ENCODE assay signal across 21 cellular contexts in the genomic region with DNA sequence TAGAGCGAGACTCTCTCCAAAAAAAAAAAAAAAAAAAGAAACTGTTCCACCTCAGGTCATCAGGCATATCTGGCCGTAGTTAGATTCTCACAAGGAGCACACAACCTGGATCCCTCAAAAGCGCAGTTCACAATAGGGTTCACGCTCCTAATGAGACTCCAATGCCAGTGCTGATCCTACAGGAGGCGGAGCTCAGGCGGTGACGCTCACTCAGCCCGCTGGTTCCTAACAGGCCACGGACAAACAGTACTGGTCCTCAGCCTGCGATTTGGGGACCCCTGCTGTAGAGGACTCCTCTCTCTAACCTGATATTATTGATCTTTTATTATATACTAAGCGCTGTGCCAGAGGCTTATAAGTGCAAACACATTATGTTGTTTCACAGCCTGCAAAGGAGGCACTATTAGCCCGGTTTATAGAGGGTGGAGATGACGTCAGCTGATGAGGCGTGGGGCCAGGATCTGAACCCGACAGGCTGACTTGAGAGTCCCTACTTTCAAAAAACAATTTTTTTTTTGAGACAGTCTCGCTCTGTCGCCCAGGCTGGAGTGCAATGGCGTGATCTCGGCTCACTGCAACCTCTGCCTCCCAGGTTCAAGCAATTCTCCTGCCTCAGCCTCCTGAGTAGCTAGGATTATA. TPM values are rescaled to one million over a fixed set of nuclear protein-coding genes. Genes with fewer than 3 reads are reported as not detected.
DNase-seq lines count a peak whose midpoint lies in the region; ATAC-seq and TF ChIP-seq lines count a peak whose summit lies in the region.
"Had no signal": no experiment of that assay in that cellular context is flagged by ENCODE, and none has a peak within 500 bp of the region (broad histone marks: within the 10 kb centered on the region; RNA-seq: fewer than 3 reads in every experiment).

No MANE protein-coding gene starts in this region.

- peak; percentile 46 for ATAC-seq in WTC11
- ATAC-seq in GM21447 (IDR thresholded peaks at IDR 0.05; ENCODE audit: unreplicated experiment) = no peak
- ATAC-seq: naive thymus-derived CD4-positive, alpha-beta T cell; pancreas had no signal

- H3K4me3 Mint-ChIP-seq in WTC11 = no peak overlapping the region
- H3K4me3 Mint-ChIP-seq: activated naive CD8-positive, alpha-beta T cell; activated T-helper 1 cell treated with anti-CD3 and anti-CD28 coated beads, Interleukin-12 subunit alpha, Interleukin-12 subunit beta, Interleukin-2, Interleukin-4 antibody, amounts not matched to agents 30 ng/mL and 10 ng/mL and 1 ng/mL, durations not matched to agents 14 hours and 24 hours and 36 hours; naive thymus-derived CD4-positive, alpha-beta T cell had no signal

- no peaks in the 10 kb centered on the region for H3K27me3 ChIP-seq in GM23248 (replicated peaks; ENCODE audit: insufficient read depth)
- H3K27me3 ChIP-seq: hepatocyte, pancreas, spleen, uterus had no signal

- H3K9ac ChIP-seq in GM23248 = no peak overlapping the region

- H3K4me3 ChIP-seq in GM23248 = peak overlapping the region; percentile 48; the same call in 1 of the 2 replicates
- H3K4me3 ChIP-seq: hepatocyte, pancreas, spleen, uterus had no signal

- CTCF ChIA-PET in WTC11 (lab: Charles Lee) = interaction anchor here (0.7 to 1.2 kb wide), 5 partner anchors 15 to 111 kb away, joined by 3 to 6 read pairs (median 4); no protein-coding TSS in a partner anchor

- H3K27ac ChIP-seq in GM23248 = no peak overlapping the region
- H3K27ac ChIP-seq: C4-2B, hepatocyte, pancreas, spleen, uterus had no signal

- H3K4me2 ChIP-seq in GM23248 (ENCODE audit: unreplicated experiment) = peak overlapping the region; percentile 60
- H3K4me2 ChIP-seq: hepatocyte had no signal

- H3K27me3 Mint-ChIP-seq in WTC11 (ENCODE audit: low read depth) = peaks cover 37% of the 10 kb centered on the region

- no peaks in the 10 kb centered on the region for H4K20me1 ChIP-seq in GM23248 (ENCODE audit: insufficient read depth)

- H3K9me2 ChIP-seq in GM23248 (ENCODE audit: insufficient read depth) = no peaks in the 10 kb centered on the region

- H3K36me3 ChIP-seq in GM23248 (ENCODE audit: low read depth) = no peaks in the 10 kb centered on the region
- H3K36me3 ChIP-seq: pancreas, spleen, uterus had no signal

- H3F3A ChIP-seq in GM23248 (ENCODE audit: insufficient read depth) = no peaks in the 10 kb centered on the region

- intact Hi-C loops in posterior vena cava (cut with DNase I) = no loop called here

- H3K9me3 ChIP-seq in GM23248 (ENCODE audit: low read depth) = no peaks in the 10 kb centered on the region
- H3K9me3 ChIP-seq: pancreas, spleen, uterus had no signal

- H2AFZ ChIP-seq in GM23248 = peak overlapping the region; percentile 91
- H2AFZ ChIP-seq: hepatocyte had no signal

- POLR2A ChIA-PET in WTC11 (lab: Charles Lee) = interaction anchor here (0.7 kb wide), 1 partner anchor 20 kb away, joined by 3 read pairs; no protein-coding TSS in a partner anchor

- DNase-seq in NCI-H2107 treated with DMSO at 0.1 percent for 48 hours (lab: John Stamatoyannopoulos, UW; ENCODE audit: unreplicated experiment) (peak; percentile 38), NCI-H2107 (lab: John Stamatoyannopoulos, UW) (no peak), GM23248 (peak; percentile 64), WTC11 (ENCODE audit: low spot score) (no peak), posterior vena cava (ENCODE audit: low spot score) (peak; percentile 88), nucleus accumbens (lab: John Stamatoyannopoulos, UW) (no peak), NCI-H1417 treated with DMSO at 0.1 percent for 48 hours (lab: John Stamatoyannopoulos, UW) (no peak)
- DNase-seq: activated CD4-positive, alpha-beta T cell treated with anti-CD3 and anti-CD28 coated beads for 4 hours; Karpas-422; mammary epithelial cell; naive thymus-derived CD4-positive, alpha-beta T cell; NK-92 treated with Interleukin-12 subunit alpha and Interleukin-12 subunit beta, amount 100 ng/mL, for 24 hours; pancreas; spleen; stimulated activated CD8-positive, alpha-beta memory T cell treated with anti-CD3 and anti-CD28 coated beads, Interleukin-4, amount 100 ng/mL, for 48 hours; uterus had no signal

- H3K9me3 Mint-ChIP-seq in WTC11 = no peaks in the 10 kb centered on the region
- H3K9me3 Mint-ChIP-seq: activated T-helper 1 cell treated with anti-CD3 and anti-CD28 coated beads, Interleukin-12 subunit alpha, Interleukin-12 subunit beta, Interleukin-2, Interleukin-4 antibody, amounts not matched to agents 30 ng/mL and 10 ng/mL and 1 ng/mL, durations not matched to agents 14 hours and 24 hours and 36 hours had no signal

- no peak for TF ChIP-seq CTCF in WTC11 (IDR thresholded peaks at IDR 0.05)

- no peaks in the 10 kb centered on the region for H3K4me1 ChIP-seq in GM23248 (ENCODE audit: insufficient read depth)
- H3K4me1 ChIP-seq: uterus had no signal

- no peaks in the 10 kb centered on the region for H3K36me3 Mint-ChIP-seq in WTC11
- H3K36me3 Mint-ChIP-seq: activated naive CD8-positive, alpha-beta T cell had no signal

- WGBS in GM23248 (ENCODE audit: low coverage in 1 of 2, low lambda C conversion rate in 2 of 2, missing lambda C conversion rate in 2 of 2), 2 experiments = 43 to 49% methylated on average over 19 of the region's 19 CpGs

- in situ Hi-C loops in GM23248 (cut with MboI) = no loop called here

- peaks cover 8% of the 10 kb centered on the region for H3K4me1 Mint-ChIP-seq in WTC11

- H3K79me2 ChIP-seq in GM23248 (ENCODE audit: insufficient read depth) = no peaks in the 10 kb centered on the region
- H3K79me2 ChIP-seq: hepatocyte had no signal

- no peak overlapping the region for H3K27ac Mint-ChIP-seq in WTC11
- H3K27ac Mint-ChIP-seq: activated naive CD8-positive, alpha-beta T cell; activated T-helper 1 cell treated with anti-CD3 and anti-CD28 coated beads, Interleukin-12 subunit alpha, Interleukin-12 subunit beta, Interleukin-2, Interleukin-4 antibody, amounts not matched to agents 30 ng/mL and 10 ng/mL and 1 ng/mL, durations not matched to agents 14 hours and 24 hours and 36 hours; naive thymus-derived CD4-positive, alpha-beta T cell had no signal

TF ChIP-seq in WTC11, 78 proteins besides CTCF, POLR2A, EP300 and RAD21:
- TF ChIP-seq MXD4 (CRISPR knock-in tag; IDR thresholded peaks at IDR 0.05; ENCODE audit: borderline replicate concordance) (no peak), NFATC4 (CRISPR knock-in tag; IDR thresholded peaks at IDR 0.05) (no peak), TCF7 (CRISPR knock-in tag; IDR thresholded peaks at IDR 0.05; ENCODE audit: low read depth) (no peak), TP53 (CRISPR knock-in tag; IDR thresholded peaks at IDR 0.05) (no peak), CBFB (CRISPR knock-in tag; IDR thresholded peaks at IDR 0.05; ENCODE audit: low read depth) (no peak)
- TF ChIP-seq, protein P1, sequence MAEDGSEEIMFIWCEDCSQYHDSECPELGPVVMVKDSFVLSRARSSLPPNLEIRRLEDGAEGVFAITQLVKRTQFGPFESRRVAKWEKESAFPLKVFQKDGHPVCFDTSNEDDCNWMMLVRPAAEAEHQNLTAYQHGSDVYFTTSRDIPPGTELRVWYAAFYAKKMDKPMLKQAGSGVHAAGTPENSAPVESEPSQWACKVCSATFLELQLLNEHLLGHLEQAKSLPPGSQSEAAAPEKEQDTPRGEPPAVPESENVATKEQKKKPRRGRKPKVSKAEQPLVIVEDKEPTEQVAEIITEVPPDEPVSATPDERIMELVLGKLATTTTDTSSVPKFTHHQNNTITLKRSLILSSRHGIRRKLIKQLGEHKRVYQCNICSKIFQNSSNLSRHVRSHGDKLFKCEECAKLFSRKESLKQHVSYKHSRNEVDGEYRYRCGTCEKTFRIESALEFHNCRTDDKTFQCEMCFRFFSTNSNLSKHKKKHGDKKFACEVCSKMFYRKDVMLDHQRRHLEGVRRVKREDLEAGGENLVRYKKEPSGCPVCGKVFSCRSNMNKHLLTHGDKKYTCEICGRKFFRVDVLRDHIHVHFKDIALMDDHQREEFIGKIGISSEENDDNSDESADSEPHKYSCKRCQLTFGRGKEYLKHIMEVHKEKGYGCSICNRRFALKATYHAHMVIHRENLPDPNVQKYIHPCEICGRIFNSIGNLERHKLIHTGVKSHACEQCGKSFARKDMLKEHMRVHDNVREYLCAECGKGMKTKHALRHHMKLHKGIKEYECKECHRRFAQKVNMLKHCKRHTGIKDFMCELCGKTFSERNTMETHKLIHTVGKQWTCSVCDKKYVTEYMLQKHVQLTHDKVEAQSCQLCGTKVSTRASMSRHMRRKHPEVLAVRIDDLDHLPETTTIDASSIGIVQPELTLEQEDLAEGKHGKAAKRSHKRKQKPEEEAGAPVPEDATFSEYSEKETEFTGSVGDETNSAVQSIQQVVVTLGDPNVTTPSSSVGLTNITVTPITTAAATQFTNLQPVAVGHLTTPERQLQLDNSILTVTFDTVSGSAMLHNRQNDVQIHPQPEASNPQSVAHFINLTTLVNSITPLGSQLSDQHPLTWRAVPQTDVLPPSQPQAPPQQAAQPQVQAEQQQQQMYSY (CRISPR knock-in tag; IDR thresholded peaks at IDR 0.05) = no peak

RNA-seq across cellular contexts. Expression of a gene that starts 4.9 kb away (rescaled TPM):
- total RNA-seq in GM23248 (2014; rRNA removed; shearing (Covaris generic)) = 68.1 and 73.0 TPM in 2 replicates
- polyA plus RNA-seq in GM23248 (2016; fragmentation: Nextera tagmentation; extraction: Ambion mirVana) = 34.6 and 37.1 TPM in 2 replicates
- total RNA-seq in WTC11 (2021) = 4.6 to 6.1 TPM (median 5.7 TPM) in 3 replicates
- total RNA-seq in posterior vena cava = 10 to 100 TPM; 22.1 to 72.7 TPM

RNA-seq across cellular contexts. Expression of a gene that starts 15.3 kb away (rescaled TPM):
- total RNA-seq in GM23248 (2014; rRNA removed; shearing (Covaris generic)) = 5.5 and 28.3 TPM in 2 replicates
- polyA plus RNA-seq in GM23248 (2016; fragmentation: Nextera tagmentation; extraction: Ambion mirVana) = 5.6 and 6.5 TPM in 2 replicates
- 29.9 to 44.1 TPM (median 37.6 TPM) in 3 replicates for total RNA-seq in WTC11 (2021)
- total RNA-seq in posterior vena cava = 10 to 100 TPM; 13.7 to 14.3 TPM

Comparison
In these comparisons a context has a peak if more than half of its experiments do, and no peak if none do; other contexts are left out.
1. DNase-seq: peak in NCI-H2107 treated with DMSO at 0.1 percent for 48 hours (single experiment), GM23248 (single experiment) and posterior vena cava (single experiment); none in NCI-H2107 (single experiment), WTC11 (single experiment), nucleus accumbens (0 of 56) and NCI-H1417 treated with DMSO at 0.1 percent for 48 hours (single experiment).